Comparison of ENCODE assay signal across 15 cellular contexts in the genomic region with DNA sequence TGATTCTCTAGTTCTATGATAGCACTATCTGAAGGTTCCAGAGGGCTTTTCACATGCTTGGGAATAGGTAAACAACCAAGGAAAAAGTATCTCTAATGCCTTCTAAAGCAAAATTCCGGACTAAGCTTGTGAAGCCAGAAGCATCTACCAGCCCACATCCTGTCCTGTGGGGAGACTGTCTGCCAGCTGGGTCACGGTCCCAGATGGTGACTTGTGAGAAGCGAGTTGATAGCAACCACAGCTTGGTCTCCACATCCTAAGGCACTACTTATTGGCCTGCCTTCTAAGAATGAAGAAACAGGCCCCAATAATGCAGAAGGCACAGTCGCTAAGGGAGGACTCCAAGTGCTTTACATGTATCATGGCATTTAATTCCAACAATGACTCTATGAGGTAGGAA.
DNase-seq lines count a peak whose midpoint lies in the region; ATAC-seq lines count a peak whose summit lies in the region.
"Had no signal": no experiment of that assay in that cellular context is flagged by ENCODE, and none has a peak within 500 bp of the region (broad histone marks: within the 10 kb centered on the region; RNA-seq: fewer than 3 reads in every experiment).

No MANE protein-coding gene starts in this region.

- DNase-seq in activated CD8-positive, alpha-beta memory T cell treated with anti-CD3 and anti-CD28 coated beads, Interleukin-2, amount 10 ng/mL, durations not matched to agents 7 days and 5 days, result peak; percentile 42
- DNase-seq in activated CD8-positive, alpha-beta memory T cell treated with anti-CD3 and anti-CD28 coated beads for 24 hours, result no peak
- DNase-seq in activated naive CD8-positive, alpha-beta T cell treated with anti-CD3 and anti-CD28 coated beads, Interleukin-2, amount 50 U/mL, for 24 hours, result peak; percentile 3
- no peak for DNase-seq in stimulated activated effector memory CD8-positive, alpha-beta T cell treated with anti-CD3 and anti-CD28 coated beads, Interleukin-12 subunit alpha, Interleukin-12 subunit beta, amount 100 ng/mL, for 72 hours (ENCODE audit: low spot score in 2 of 2)
- no peak for DNase-seq in activated CD4-positive, alpha-beta T cell treated with anti-CD3 and anti-CD28 coated beads, Interleukin-2, amount 50 U/mL, for 48 hours
- no peak for DNase-seq in CD1c-positive myeloid dendritic cell (ENCODE audit: extremely low spot score)
- DNase-seq: activated gamma-delta T cell treated with Interleukin-2 at 50 U/mL for 16 hours; left ventricle myocardium superior; NCI-H1048; nephron progenitor cell; stimulated activated CD4-positive, alpha-beta T cell treated with anti-CD3 and anti-CD28 coated beads, Interleukin-4, amount 100 ng/mL, for 1 hour had no signal

- peaks cover 6% of the 10 kb centered on the region for H3K4me1 Mint-ChIP-seq in activated CD8-positive, alpha-beta memory T cell treated with anti-CD3 and anti-CD28 coated beads, Interleukin-2, amount 10 ng/mL, durations not matched to agents 7 days and 5 days
- peaks cover 14% of the 10 kb centered on the region for H3K4me1 Mint-ChIP-seq in activated naive CD8-positive, alpha-beta T cell treated with anti-CD3 and anti-CD28 coated beads, Interleukin-2, amount 50 U/mL, for 24 hours
- peaks cover 7% of the 10 kb centered on the region for H3K4me1 Mint-ChIP-seq in stimulated activated effector memory CD8-positive, alpha-beta T cell treated with anti-CD3 and anti-CD28 coated beads, Interleukin-12 subunit alpha, Interleukin-12 subunit beta, amount 100 ng/mL, for 72 hours
- H3K4me1 Mint-ChIP-seq: brain had no signal

- no peak overlapping the region for H3K27ac Mint-ChIP-seq in activated CD8-positive, alpha-beta memory T cell treated with anti-CD3 and anti-CD28 coated beads, Interleukin-2, amount 10 ng/mL, durations not matched to agents 7 days and 5 days
- H3K27ac Mint-ChIP-seq in activated naive CD8-positive, alpha-beta T cell treated with anti-CD3 and anti-CD28 coated beads, Interleukin-2, amount 50 U/mL, for 24 hours, result no peak overlapping the region
- no peak overlapping the region for H3K27ac Mint-ChIP-seq in stimulated activated effector memory CD8-positive, alpha-beta T cell treated with anti-CD3 and anti-CD28 coated beads, Interleukin-12 subunit alpha, Interleukin-12 subunit beta, amount 100 ng/mL, for 72 hours
- H3K27ac Mint-ChIP-seq: brain, nephron progenitor cell had no signal

- no peak for ATAC-seq in activated CD8-positive, alpha-beta memory T cell treated with anti-CD3 and anti-CD28 coated beads, Interleukin-2, amount 10 ng/mL, durations not matched to agents 7 days and 5 days
- ATAC-seq in HG03469 (IDR thresholded peaks at IDR 0.05; ENCODE audit: unreplicated experiment) (peak; percentile 43), GM21423 (IDR thresholded peaks at IDR 0.05; ENCODE audit: unreplicated experiment) (no peak)
- ATAC-seq in activated naive CD8-positive, alpha-beta T cell treated with anti-CD3 and anti-CD28 coated beads, Interleukin-2, amount 50 U/mL, for 24 hours, result no peak
- ATAC-seq in stimulated activated effector memory CD8-positive, alpha-beta T cell treated with anti-CD3 and anti-CD28 coated beads, Interleukin-12 subunit alpha, Interleukin-12 subunit beta, amount 100 ng/mL, for 72 hours, result peak; percentile 75
- ATAC-seq: A549, left ventricle myocardium superior had no signal

- CTCF ChIA-PET in activated CD8-positive, alpha-beta memory T cell treated with anti-CD3 and anti-CD28 coated beads, Interleukin-2, amount 10 ng/mL, durations not matched to agents 7 days and 5 days (lab: Charles Lee), result no interaction called here

- H3K27me3 Mint-ChIP-seq in activated CD8-positive, alpha-beta memory T cell treated with anti-CD3 and anti-CD28 coated beads, Interleukin-2, amount 10 ng/mL, durations not matched to agents 7 days and 5 days, result peaks cover 18% of the 10 kb centered on the region
- peaks cover 41% of the 10 kb centered on the region for H3K27me3 Mint-ChIP-seq in activated naive CD8-positive, alpha-beta T cell treated with anti-CD3 and anti-CD28 coated beads, Interleukin-2, amount 50 U/mL, for 24 hours

- no peak overlapping the region for H3K4me3 Mint-ChIP-seq in activated CD8-positive, alpha-beta memory T cell treated with anti-CD3 and anti-CD28 coated beads, Interleukin-2, amount 10 ng/mL, durations not matched to agents 7 days and 5 days
- H3K4me3 Mint-ChIP-seq in activated naive CD8-positive, alpha-beta T cell treated with anti-CD3 and anti-CD28 coated beads, Interleukin-2, amount 50 U/mL, for 24 hours, result no peak overlapping the region
- H3K4me3 Mint-ChIP-seq in stimulated activated effector memory CD8-positive, alpha-beta T cell treated with anti-CD3 and anti-CD28 coated beads, Interleukin-12 subunit alpha, Interleukin-12 subunit beta, amount 100 ng/mL, for 72 hours, result no peak overlapping the region
- H3K4me3 Mint-ChIP-seq: brain, nephron progenitor cell had no signal

- no peaks in the 10 kb centered on the region for H3K9me3 Mint-ChIP-seq in activated CD8-positive, alpha-beta memory T cell treated with anti-CD3 and anti-CD28 coated beads, Interleukin-2, amount 10 ng/mL, durations not matched to agents 7 days and 5 days (ENCODE audit: low read depth)
- no peaks in the 10 kb centered on the region for H3K9me3 Mint-ChIP-seq in activated naive CD8-positive, alpha-beta T cell treated with anti-CD3 and anti-CD28 coated beads, Interleukin-2, amount 50 U/mL, for 24 hours
- H3K9me3 Mint-ChIP-seq in stimulated activated effector memory CD8-positive, alpha-beta T cell treated with anti-CD3 and anti-CD28 coated beads, Interleukin-12 subunit alpha, Interleukin-12 subunit beta, amount 100 ng/mL, for 72 hours, result no peaks in the 10 kb centered on the region
- H3K9me3 Mint-ChIP-seq: brain, nephron progenitor cell had no signal

- H3K36me3 Mint-ChIP-seq in activated CD8-positive, alpha-beta memory T cell treated with anti-CD3 and anti-CD28 coated beads, Interleukin-2, amount 10 ng/mL, durations not matched to agents 7 days and 5 days, result no peaks in the 10 kb centered on the region
- no peaks in the 10 kb centered on the region for H3K36me3 Mint-ChIP-seq in activated naive CD8-positive, alpha-beta T cell treated with anti-CD3 and anti-CD28 coated beads, Interleukin-2, amount 50 U/mL, for 24 hours (ENCODE audit: low read depth)
- H3K36me3 Mint-ChIP-seq in stimulated activated effector memory CD8-positive, alpha-beta T cell treated with anti-CD3 and anti-CD28 coated beads, Interleukin-12 subunit alpha, Interleukin-12 subunit beta, amount 100 ng/mL, for 72 hours, result no peaks in the 10 kb centered on the region
- H3K36me3 Mint-ChIP-seq: brain had no signal

Comparison
In these comparisons a context has a peak if more than half of its experiments do, and no peak if none do; other contexts are left out.
1. DNase-seq: peak in activated CD8-positive, alpha-beta memory T cell treated with anti-CD3 and anti-CD28 coated beads, Interleukin-2, amount 10 ng/mL, durations not matched to agents 7 days and 5 days (single experiment) and activated naive CD8-positive, alpha-beta T cell treated with anti-CD3 and anti-CD28 coated beads, Interleukin-2, amount 50 U/mL, for 24 hours (single experiment); none in activated CD8-positive, alpha-beta memory T cell treated with anti-CD3 and anti-CD28 coated beads for 24 hours (single experiment), stimulated activated effector memory CD8-positive, alpha-beta T cell treated with anti-CD3 and anti-CD28 coated beads, Interleukin-12 subunit alpha, Interleukin-12 subunit beta, amount 100 ng/mL, for 72 hours (0 of 2), activated CD4-positive, alpha-beta T cell treated with anti-CD3 and anti-CD28 coated beads, Interleukin-2, amount 50 U/mL, for 48 hours (0 of 2) and CD1c-positive myeloid dendritic cell (single experiment).
2. ATAC-seq: peak in HG03469 (single experiment) and stimulated activated effector memory CD8-positive, alpha-beta T cell treated with anti-CD3 and anti-CD28 coated beads, Interleukin-12 subunit alpha, Interleukin-12 subunit beta, amount 100 ng/mL, for 72 hours (single experiment); none in activated CD8-positive, alpha-beta memory T cell treated with anti-CD3 and anti-CD28 coated beads, Interleukin-2, amount 10 ng/mL, durations not matched to agents 7 days and 5 days (single experiment), activated naive CD8-positive, alpha-beta T cell treated with anti-CD3 and anti-CD28 coated beads, Interleukin-2, amount 50 U/mL, for 24 hours (single experiment) and GM21423 (single experiment).